In genomic region chr19:14550201-14550754, GRCh38 we compare ENCODE assay signal across 9 cellular contexts. TPM values are rescaled to one million over a fixed set of nuclear protein-coding genes. Genes with fewer than 3 reads are reported as not detected.
DNase-seq lines count a peak whose midpoint lies in the region; ATAC-seq, FAIRE-seq and TF ChIP-seq lines count a peak whose summit lies in the region.
"Had no signal": no experiment of that assay in that cellular context is flagged by ENCODE, and none has a peak within 500 bp of the region (broad histone marks: within the 10 kb centered on the region; RNA-seq: fewer than 3 reads in every experiment).

No MANE protein-coding gene starts in this region.

- no TSS peak for BruUV-seq in HepG2 (replicated peaks; lab: Mats Ljungman, UMichigan)

- H3K4ac ChIP-seq in mesenchymal stem cell (ENCODE audit: low read depth in 1 of 2, low read length in 2 of 2), result no peak overlapping the region

- H3K4me2 ChIP-seq in HepG2 (ENCODE audit: low read depth, low read length), result no peak overlapping the region
- no peak overlapping the region for H3K4me2 ChIP-seq in mesenchymal stem cell (ENCODE audit: low read length, poor library complexity, severe bottlenecking)

- no peak overlapping the region for H3K18ac ChIP-seq in mesenchymal stem cell (ENCODE audit: low read depth in 1 of 2, low read length in 2 of 2)

- DNase-seq in HepG2 (ENCODE audit: low spot score), result no peak
- DNase-seq in adrenal gland, result peak in 6 of 7 donors; percentile 54 to 73 (median 69)
- DNase-seq in mesenchymal stem cell, result no peak
- no peak for DNase-seq in GM12892 (ENCODE audit: insufficient read length)
- DNase-seq in stimulated activated CD4-positive, alpha-beta T cell treated with anti-CD3 and anti-CD28 coated beads, Interleukin-2, amount 100 ng/mL, for 48 hours, result no peak
- no peak for DNase-seq in RPMI8226

- TF ChIP-seq POLR2A in HepG2 (IDR thresholded peaks at IDR 0.05; ENCODE audit: insufficient read depth in 1 of 2, low read depth in 2 of 2, low read length in 2 of 2) (no peak), adrenal gland (IDR thresholded peaks at IDR 0.05) (no peak), GM12892 (IDR thresholded peaks at IDR 0.05; ENCODE audit: low read depth, low read length) (no peak)

- H3K9ac ChIP-seq in liver (ENCODE audit: low read depth in 1 of 2, low read length in 2 of 2), result peak overlapping the region in 1 of 2 donors; percentile 66
- H3K9ac ChIP-seq in HepG2 (ENCODE audit: insufficient read depth, low read depth, low read length), result no peak overlapping the region
- H3K9ac ChIP-seq in mesenchymal stem cell (ENCODE audit: low read length), result no peak overlapping the region

- no peaks in the 10 kb centered on the region for H3K27me3 ChIP-seq in liver (ENCODE audit: control insufficient read depth in 4 of 4, insufficient read depth in 4 of 4, low read length in 3 of 4)
- no peaks in the 10 kb centered on the region for H3K27me3 ChIP-seq in HepG2 (ENCODE audit: control insufficient read depth in 1 of 2, insufficient read depth in 2 of 2, low read length in 2 of 2)
- no peaks in the 10 kb centered on the region for H3K27me3 ChIP-seq in adrenal gland
- no peaks in the 10 kb centered on the region for H3K27me3 ChIP-seq in mesenchymal stem cell (ENCODE audit: control insufficient read depth in 1 of 2, insufficient read depth in 1 of 2, low read length in 2 of 2)

- no peak overlapping the region for H2BK5ac ChIP-seq in mesenchymal stem cell (ENCODE audit: low read depth, low read length, poor library complexity, severe bottlenecking)

- peak overlapping the region; percentile 42 for H2BK120ac ChIP-seq in mesenchymal stem cell (ENCODE audit: low read depth, low read length)

- peaks cover 48% of the 10 kb centered on the region for H3K79me1 ChIP-seq in mesenchymal stem cell (replicated peaks; ENCODE audit: low read length, poor library complexity, severe bottlenecking)

- H3K27ac ChIP-seq in liver (ENCODE audit: low read depth in 1 of 2, low read length in 2 of 2) (peak overlapping the region; percentile 53 to 68), HepG2 (ENCODE audit: extremely low read length, insufficient read depth, low read length) (no peak overlapping the region), adrenal gland (peak overlapping the region in 2 of 5 donors; percentile 17 to 23), mesenchymal stem cell (ENCODE audit: low read length, poor library complexity, severe bottlenecking) (peak overlapping the region; percentile 7)

- no peak overlapping the region for H2AK5ac ChIP-seq in mesenchymal stem cell (ENCODE audit: low read length, severe bottlenecking)

- POLR2A ChIA-PET in HepG2 (lab: Yijun Ruan, JAX), result interaction anchor here (1.1 to 1.4 kb wide), 2 partner anchors 30 to 36 kb away, joined by 4 to 7 read pairs; no protein-coding TSS in a partner anchor

- no peak for TF ChIP-seq RAD21 in liver (IDR thresholded peaks at IDR 0.05)
- no peak for TF ChIP-seq RAD21 in HepG2 (CRISPR knock-in tag; IDR thresholded peaks at IDR 0.05)

- ATAC-seq in HepG2, result no peak
- no peak for ATAC-seq in GM19328 (IDR thresholded peaks at IDR 0.05; ENCODE audit: unreplicated experiment)

- H3K23ac ChIP-seq in mesenchymal stem cell (ENCODE audit: low read length in 2 of 2), result no peak overlapping the region

- H3K36me3 ChIP-seq in liver (ENCODE audit: control insufficient read depth in 4 of 4, insufficient read depth in 3 of 4, low read depth in 1 of 4, low read length in 3 of 4), result no peaks in the 10 kb centered on the region
- peaks cover 2 to 13% of the 10 kb centered on the region in 2 experiments; a peak in 2 of 5 replicates for H3K36me3 ChIP-seq in HepG2 (replicated peaks in 1 of 2; ENCODE audit: control insufficient read depth in 1 of 2, insufficient read depth in 2 of 2, low read length in 2 of 2)
- peaks cover 0 to 9% of the 10 kb centered on the region in 2 donors for H3K36me3 ChIP-seq in adrenal gland (replicated peaks in 1 of 2)
- H3K36me3 ChIP-seq in mesenchymal stem cell (ENCODE audit: control insufficient read depth in 1 of 2, insufficient read depth in 2 of 2, low read depth in 1 of 2, low read length in 2 of 2), result peaks cover 6 to 35% of the 10 kb centered on the region in 2 experiments

- in situ Hi-C loops in HepG2 (cut with HindIII; ENCODE audit: extremely low pct_ligation_motif_present, low pct_unique_long_range_greater_than_20kb), result no loop called here

- H2AFZ ChIP-seq in HepG2 (ENCODE audit: low read length) (no peak overlapping the region), mesenchymal stem cell (ENCODE audit: low read depth, low read length) (no peak overlapping the region)

- FAIRE-seq in HepG2 (lab: Jason Lieb, UNC) (no peak), GM12892 (lab: Jason Lieb, UNC) (no peak)

- no peaks in the 10 kb centered on the region; the same call in 1 of the 2 replicates for H4K20me1 ChIP-seq in HepG2 (ENCODE audit: insufficient read depth, low read length)

- H2BK15ac ChIP-seq in mesenchymal stem cell (ENCODE audit: low read depth, poor library complexity, severe bottlenecking), result peak overlapping the region; percentile 12

- H3K14ac ChIP-seq in mesenchymal stem cell (ENCODE audit: low read length in 2 of 2), result no peak overlapping the region

- no peaks in the 10 kb centered on the region for H3K9me3 ChIP-seq in liver (ENCODE audit: control insufficient read depth in 4 of 4, low read length in 3 of 4)
- no peaks in the 10 kb centered on the region for H3K9me3 ChIP-seq in HepG2 (ENCODE audit: low read length)
- no peaks in the 10 kb centered on the region for H3K9me3 ChIP-seq in adrenal gland (replicated peaks in 1 of 3)
- H3K9me3 ChIP-seq in mesenchymal stem cell (ENCODE audit: control insufficient read depth, low read length), result no peaks in the 10 kb centered on the region

- H3K4me3 ChIP-seq in liver (ENCODE audit: low read depth in 1 of 3, low read length in 3 of 3) (no peak overlapping the region), HepG2 (replicated peaks in 1 of 3; ENCODE audit: insufficient read depth in 1 of 3, low read depth in 2 of 3, low read length in 3 of 3) (no peak overlapping the region), adrenal gland (no peak overlapping the region), mesenchymal stem cell (ENCODE audit: insufficient read depth in 1 of 2, low read depth in 1 of 2, low read length in 2 of 2) (no peak overlapping the region)

- H3K79me2 ChIP-seq in HepG2 (ENCODE audit: insufficient read depth, low read length), result peaks cover 31% of the 10 kb centered on the region

- 30% methylated on average over 15 of the region's 15 CpGs for WGBS in liver
- 85% methylated on average over 10 of the region's 15 CpGs for WGBS in HepG2 (ENCODE audit: low lambda C conversion rate)
- 53 to 62% (median 53%) methylated on average over 9 to 15 of the region's 15 CpGs for WGBS in adrenal gland, 4 donors
- WGBS in mesenchymal stem cell, result 86% methylated on average over 15 of the region's 15 CpGs

- peaks cover 19 to 48% (median 42%) of the 10 kb centered on the region in 4 donors for H3K4me1 ChIP-seq in liver (ENCODE audit: control insufficient read depth in 4 of 4, insufficient read depth in 4 of 4, low read length in 3 of 4)
- peaks cover 51% of the 10 kb centered on the region for H3K4me1 ChIP-seq in HepG2 (ENCODE audit: insufficient read depth, low read length)
- peaks cover 31 to 45% of the 10 kb centered on the region in 2 donors for H3K4me1 ChIP-seq in adrenal gland (replicated peaks in 1 of 2)
- H3K4me1 ChIP-seq in mesenchymal stem cell (ENCODE audit: control insufficient read depth, insufficient read depth, low read depth, low read length), result peaks cover 32% of the 10 kb centered on the region

- CTCF ChIA-PET in HepG2 (lab: Yijun Ruan, JAX; ENCODE audit: low intra/inter-chr PET ratio, low total read pairs), result no interaction called here

- TF ChIP-seq EP300 in HepG2 (IDR thresholded peaks at IDR 0.05; ENCODE audit: low read depth in 2 of 2, low read length in 2 of 2) (no peak), HepG2 (CRISPR knock-in tag; IDR thresholded peaks at IDR 0.05; ENCODE audit: borderline replicate concordance) (no peak)

- TF ChIP-seq CTCF in liver (IDR thresholded peaks at IDR 0.05; ENCODE audit: low read depth, low read length, missing input control), result no peak
- TF ChIP-seq CTCF in HepG2 (CRISPR knock-in tag; IDR thresholded peaks at IDR 0.05), result no peak
- TF ChIP-seq CTCF in adrenal gland (IDR thresholded peaks at IDR 0.05), result no peak

- H2BK12ac ChIP-seq in mesenchymal stem cell (ENCODE audit: low read length in 2 of 2), result no peak overlapping the region

- peak overlapping the region; percentile 28 for H4K91ac ChIP-seq in mesenchymal stem cell (ENCODE audit: low read length)

- intact Hi-C loops in HepG2 (cut with micrococcal nuclease; ENCODE audit: unreplicated experiment) (loop anchor here (2.0 kb wide), 2 partner anchors 13 to 37 kb away; no protein-coding TSS in a partner anchor), adrenal gland (cut with DNase I) (no loop called here)

- peak overlapping the region; percentile 12 for H4K8ac ChIP-seq in mesenchymal stem cell (ENCODE audit: low read length)

RNA-seq across cellular contexts. Expression of gene TECR, which starts 20.9 kb away (rescaled TPM):
- total RNA-seq in liver (10 to 100 TPM; 26.4 to 35.3 TPM), HepG2 (2016; rRNA removed; fragmentation: Illumina TruSeq; extraction: Trizol) (25.9 and 54.9 TPM in 2 replicates), adrenal gland (100 to 1,000 TPM; 142 to 282 (median 212) TPM)
- polyA plus RNA-seq in liver (100 to 1,000 TPM in 1 of 2 donors, 10 to 100 TPM in 1; 86.3 to 157 TPM), HepG2 (2011; rRNA removed) (121 and 137 TPM in 2 replicates), adrenal gland (100 to 1,000 TPM; 212 to 610 (median 550) TPM)
- 25.1 and 26.1 TPM in 2 replicates for total RNA-seq in HepG2 (2016; cell fraction: cytosol; rRNA removed; fragmentation: Illumina TruSeq; extraction: Trizol; ENCODE audit: low read depth)
- total RNA-seq in HepG2 (2016; cell fraction: insoluble cytoplasmic fraction; rRNA removed; fragmentation: Illumina TruSeq; extraction: Trizol), result 24.8 and 55.4 TPM in 2 replicates
- 23.9 and 26.8 TPM in 2 replicates for total RNA-seq in HepG2 (2016; cell fraction: membrane; rRNA removed; fragmentation: Illumina TruSeq; extraction: Trizol)
- 68.9 and 76.1 TPM in 2 replicates for total RNA-seq in HepG2 (2016; cell fraction: nucleus; rRNA removed; fragmentation: Illumina TruSeq; extraction: Trizol)
- polyA plus RNA-seq in HepG2 (2011; cell fraction: cytosol; rRNA removed), result 131 and 134 TPM in 2 replicates
- 178 and 205 TPM in 2 replicates for polyA plus RNA-seq in HepG2 (2011; cell fraction: nucleus; rRNA removed)
- polyA plus RNA-seq in HepG2 (2012), result 94.0 and 122 TPM in 2 replicates
- polyA plus RNA-seq in HepG2 (2016; cell fraction: cytosol; fragmentation: Illumina TruSeq; extraction: Trizol; ENCODE audit: low read depth), result 70.2 and 77.8 TPM in 2 replicates
- 52.7 and 78.7 TPM in 2 replicates for polyA plus RNA-seq in HepG2 (2016; cell fraction: insoluble cytoplasmic fraction; fragmentation: Illumina TruSeq; extraction: Trizol; ENCODE audit: low read depth)
- 63.3 and 69.9 TPM in 2 replicates for polyA plus RNA-seq in HepG2 (2016; cell fraction: membrane; fragmentation: Illumina TruSeq; extraction: Trizol; ENCODE audit: low read depth)
- 231 and 244 TPM in 2 replicates for polyA plus RNA-seq in HepG2 (2016; cell fraction: nucleus; fragmentation: Illumina TruSeq; extraction: Trizol; ENCODE audit: insufficient read depth, low read depth)
- 243 and 582 TPM in 2 replicates for polyA minus RNA-seq in HepG2 (2011; rRNA and poly(A)+ RNA removed; ENCODE audit: low replicate concordance)
- 99.1 and 118 TPM in 2 replicates for polyA minus RNA-seq in HepG2 (2011; cell fraction: cytosol; rRNA and poly(A)+ RNA removed)
- 62.2 and 64.2 TPM in 2 replicates for polyA minus RNA-seq in HepG2 (2011; cell fraction: nucleus; rRNA and poly(A)+ RNA removed)
- 136 TPM for polyA plus RNA-seq in mesenchymal stem cell (2013, experiment 1 of 2)
- 131 TPM for polyA plus RNA-seq in mesenchymal stem cell (2013, experiment 2 of 2)
- 29.1 TPM for polyA plus RNA-seq in GM12892 (2012; ENCODE audit: missing spikeins)

RNA-seq across cellular contexts. Expression of gene NDUFB7, which starts 21.6 kb away (rescaled TPM):
- total RNA-seq in liver (100 to 1,000 TPM; 110 to 222 TPM), HepG2 (2016; rRNA removed; fragmentation: Illumina TruSeq; extraction: Trizol) (198 and 244 TPM in 2 replicates), adrenal gland (100 to 1,000 TPM; 170 to 658 (median 300) TPM)
- polyA plus RNA-seq in liver (100 to 1,000 TPM; 282 to 293 TPM), HepG2 (2011; rRNA removed) (156 and 192 TPM in 2 replicates), adrenal gland (100 to 1,000 TPM in 2 of 3 donors, 10 to 100 TPM in 1; 19.1 to 848 (median 637) TPM)
- total RNA-seq in HepG2 (2016; cell fraction: cytosol; rRNA removed; fragmentation: Illumina TruSeq; extraction: Trizol; ENCODE audit: low read depth), result 82.1 and 95.0 TPM in 2 replicates
- 211 and 273 TPM in 2 replicates for total RNA-seq in HepG2 (2016; cell fraction: insoluble cytoplasmic fraction; rRNA removed; fragmentation: Illumina TruSeq; extraction: Trizol)
- 110 and 154 TPM in 2 replicates for total RNA-seq in HepG2 (2016; cell fraction: membrane; rRNA removed; fragmentation: Illumina TruSeq; extraction: Trizol)
- total RNA-seq in HepG2 (2016; cell fraction: nucleus; rRNA removed; fragmentation: Illumina TruSeq; extraction: Trizol), result 70.6 and 78.7 TPM in 2 replicates
- 190 and 437 TPM in 2 replicates for polyA plus RNA-seq in HepG2 (2011; cell fraction: cytosol; rRNA removed)
- 175 and 191 TPM in 2 replicates for polyA plus RNA-seq in HepG2 (2011; cell fraction: nucleus; rRNA removed)
- 61.7 and 64.5 TPM in 2 replicates for polyA plus RNA-seq in HepG2 (2012)
- 81.2 and 92.7 TPM in 2 replicates for polyA plus RNA-seq in HepG2 (2016; cell fraction: cytosol; fragmentation: Illumina TruSeq; extraction: Trizol; ENCODE audit: low read depth)
- 241 and 259 TPM in 2 replicates for polyA plus RNA-seq in HepG2 (2016; cell fraction: insoluble cytoplasmic fraction; fragmentation: Illumina TruSeq; extraction: Trizol; ENCODE audit: low read depth)
- polyA plus RNA-seq in HepG2 (2016; cell fraction: membrane; fragmentation: Illumina TruSeq; extraction: Trizol; ENCODE audit: low read depth), result 104 and 120 TPM in 2 replicates
- polyA plus RNA-seq in HepG2 (2016; cell fraction: nucleus; fragmentation: Illumina TruSeq; extraction: Trizol; ENCODE audit: insufficient read depth, low read depth), result 132 and 145 TPM in 2 replicates
- polyA minus RNA-seq in HepG2 (2011; rRNA and poly(A)+ RNA removed; ENCODE audit: low replicate concordance), result 70.0 and 85.2 TPM in 2 replicates
- 35.3 and 38.9 TPM in 2 replicates for polyA minus RNA-seq in HepG2 (2011; cell fraction: cytosol; rRNA and poly(A)+ RNA removed)
- 12.1 and 13.1 TPM in 2 replicates for polyA minus RNA-seq in HepG2 (2011; cell fraction: nucleus; rRNA and poly(A)+ RNA removed)
- polyA plus RNA-seq in mesenchymal stem cell (2013, experiment 1 of 2), result 220 TPM
- 213 TPM for polyA plus RNA-seq in mesenchymal stem cell (2013, experiment 2 of 2)
- 95.4 TPM for polyA plus RNA-seq in GM12892 (2012; ENCODE audit: missing spikeins)

RNA-seq across cellular contexts. Expression of gene DNAJB1, which starts 32.1 kb away (rescaled TPM):
- total RNA-seq in liver, result 10 to 100 TPM; 32.5 to 43.0 TPM
- 10 to 100 TPM; 29.4 to 36.5 TPM for polyA plus RNA-seq in liver
- total RNA-seq in HepG2 (2016; rRNA removed; fragmentation: Illumina TruSeq; extraction: Trizol), result 87.5 and 101 TPM in 2 replicates
- total RNA-seq in HepG2 (2016; cell fraction: cytosol; rRNA removed; fragmentation: Illumina TruSeq; extraction: Trizol; ENCODE audit: low read depth), result 43.8 and 48.3 TPM in 2 replicates
- 87.7 and 97.3 TPM in 2 replicates for total RNA-seq in HepG2 (2016; cell fraction: insoluble cytoplasmic fraction; rRNA removed; fragmentation: Illumina TruSeq; extraction: Trizol)
- total RNA-seq in HepG2 (2016; cell fraction: membrane; rRNA removed; fragmentation: Illumina TruSeq; extraction: Trizol), result 100 and 105 TPM in 2 replicates
- 40.6 and 45.4 TPM in 2 replicates for total RNA-seq in HepG2 (2016; cell fraction: nucleus; rRNA removed; fragmentation: Illumina TruSeq; extraction: Trizol)
- 97.3 and 108 TPM in 2 replicates for polyA plus RNA-seq in HepG2 (2011; rRNA removed)
- polyA plus RNA-seq in HepG2 (2011; cell fraction: cytosol; rRNA removed), result 90.1 and 116 TPM in 2 replicates
- polyA plus RNA-seq in HepG2 (2011; cell fraction: nucleus; rRNA removed), result 41.8 and 55.7 TPM in 2 replicates
- polyA plus RNA-seq in HepG2 (2012), result 45.3 and 99.6 TPM in 2 replicates
- polyA plus RNA-seq in HepG2 (2016; cell fraction: cytosol; fragmentation: Illumina TruSeq; extraction: Trizol; ENCODE audit: low read depth), result 43.8 and 48.0 TPM in 2 replicates
- 139 and 144 TPM in 2 replicates for polyA plus RNA-seq in HepG2 (2016; cell fraction: insoluble cytoplasmic fraction; fragmentation: Illumina TruSeq; extraction: Trizol; ENCODE audit: low read depth)
- polyA plus RNA-seq in HepG2 (2016; cell fraction: membrane; fragmentation: Illumina TruSeq; extraction: Trizol; ENCODE audit: low read depth), result 72.7 and 75.0 TPM in 2 replicates
- polyA plus RNA-seq in HepG2 (2016; cell fraction: nucleus; fragmentation: Illumina TruSeq; extraction: Trizol; ENCODE audit: insufficient read depth, low read depth), result 76.4 and 83.8 TPM in 2 replicates
- 94.0 and 151 TPM in 2 replicates for polyA minus RNA-seq in HepG2 (2011; rRNA and poly(A)+ RNA removed; ENCODE audit: low replicate concordance)
- polyA minus RNA-seq in HepG2 (2011; cell fraction: cytosol; rRNA and poly(A)+ RNA removed), result 34.2 and 35.4 TPM in 2 replicates
- polyA minus RNA-seq in HepG2 (2011; cell fraction: nucleus; rRNA and poly(A)+ RNA removed), result 42.7 and 47.7 TPM in 2 replicates
- 100 to 1,000 TPM in 6 of 8 donors, 10 to 100 TPM in 2; 86.9 to 208 (median 123) TPM for total RNA-seq in adrenal gland
- polyA plus RNA-seq in adrenal gland, result 100 to 1,000 TPM in 1 of 3 donors, 10 to 100 TPM in 2; 42.5 to 192 (median 45.5) TPM
- 59.4 TPM for polyA plus RNA-seq in mesenchymal stem cell (2013, experiment 1 of 2)
- polyA plus RNA-seq in mesenchymal stem cell (2013, experiment 2 of 2), result 60.1 TPM
- polyA plus RNA-seq in GM12892 (2012; ENCODE audit: missing spikeins), result 23.8 TPM

RNA-seq across cellular contexts. Expression of gene CLEC17A, which starts 32.6 kb away (rescaled TPM):
- under 1 TPM in 1 of 2 donors, not detected in 1; 0.28 TPM for total RNA-seq in liver
- under 1 TPM in 1 of 2 donors, not detected in 1; 0.22 TPM for polyA plus RNA-seq in liver
- not detected in 2 replicates for total RNA-seq in HepG2 (2016; rRNA removed; fragmentation: Illumina TruSeq; extraction: Trizol)
- total RNA-seq in HepG2 (2016; cell fraction: cytosol; rRNA removed; fragmentation: Illumina TruSeq; extraction: Trizol; ENCODE audit: low read depth), result not detected in 2 replicates
- total RNA-seq in HepG2 (2016; cell fraction: insoluble cytoplasmic fraction; rRNA removed; fragmentation: Illumina TruSeq; extraction: Trizol), result not detected in 2 replicates
- not detected in 2 replicates for total RNA-seq in HepG2 (2016; cell fraction: membrane; rRNA removed; fragmentation: Illumina TruSeq; extraction: Trizol)
- not detected in 2 replicates for total RNA-seq in HepG2 (2016; cell fraction: nucleus; rRNA removed; fragmentation: Illumina TruSeq; extraction: Trizol)
- not detected in 2 replicates for polyA plus RNA-seq in HepG2 (2011; rRNA removed)
- polyA plus RNA-seq in HepG2 (2011; cell fraction: cytosol; rRNA removed), result not detected in 2 replicates
- polyA plus RNA-seq in HepG2 (2011; cell fraction: nucleus; rRNA removed), result not detected in 2 replicates
- polyA plus RNA-seq in HepG2 (2012), result not detected in 2 replicates
- polyA plus RNA-seq in HepG2 (2016; cell fraction: cytosol; fragmentation: Illumina TruSeq; extraction: Trizol; ENCODE audit: low read depth), result not detected in 2 replicates
- not detected in 2 replicates for polyA plus RNA-seq in HepG2 (2016; cell fraction: insoluble cytoplasmic fraction; fragmentation: Illumina TruSeq; extraction: Trizol; ENCODE audit: low read depth)
- polyA plus RNA-seq in HepG2 (2016; cell fraction: membrane; fragmentation: Illumina TruSeq; extraction: Trizol; ENCODE audit: low read depth), result not detected in 2 replicates
- polyA plus RNA-seq in HepG2 (2016; cell fraction: nucleus; fragmentation: Illumina TruSeq; extraction: Trizol; ENCODE audit: insufficient read depth, low read depth), result not detected in 2 replicates
- polyA minus RNA-seq in HepG2 (2011; rRNA and poly(A)+ RNA removed; ENCODE audit: low replicate concordance), result 0.33 TPM in 1 of 2 replicates, not detected in the other
- polyA minus RNA-seq in HepG2 (2011; cell fraction: cytosol; rRNA and poly(A)+ RNA removed), result not detected in 2 replicates
- not detected in 2 replicates for polyA minus RNA-seq in HepG2 (2011; cell fraction: nucleus; rRNA and poly(A)+ RNA removed)
- total RNA-seq in adrenal gland, result not detected
- under 1 TPM in 2 of 3 donors, not detected in 1; 0.03 to 0.16 TPM for polyA plus RNA-seq in adrenal gland
- polyA plus RNA-seq in mesenchymal stem cell (2013, experiment 1 of 2), result not detected
- polyA plus RNA-seq in mesenchymal stem cell (2013, experiment 2 of 2), result not detected
- polyA plus RNA-seq in GM12892 (2012; ENCODE audit: missing spikeins), result 67.4 TPM
- total RNA-seq: mesenteric fat pad had no signal

RNA-seq across cellular contexts. Expression of gene GIPC1, which starts 54.4 kb away (rescaled TPM):
- total RNA-seq in liver, result 10 to 100 TPM; 18.4 to 31.7 TPM
- polyA plus RNA-seq in liver, result 10 to 100 TPM; 19.4 to 34.5 TPM
- total RNA-seq in HepG2 (2016; rRNA removed; fragmentation: Illumina TruSeq; extraction: Trizol), result 44.3 and 48.1 TPM in 2 replicates
- total RNA-seq in HepG2 (2016; cell fraction: cytosol; rRNA removed; fragmentation: Illumina TruSeq; extraction: Trizol; ENCODE audit: low read depth), result 24.7 and 30.5 TPM in 2 replicates
- total RNA-seq in HepG2 (2016; cell fraction: insoluble cytoplasmic fraction; rRNA removed; fragmentation: Illumina TruSeq; extraction: Trizol), result 46.7 and 53.0 TPM in 2 replicates
- total RNA-seq in HepG2 (2016; cell fraction: membrane; rRNA removed; fragmentation: Illumina TruSeq; extraction: Trizol), result 34.5 and 47.8 TPM in 2 replicates
- total RNA-seq in HepG2 (2016; cell fraction: nucleus; rRNA removed; fragmentation: Illumina TruSeq; extraction: Trizol), result 19.0 and 25.5 TPM in 2 replicates
- 27.1 and 32.8 TPM in 2 replicates for polyA plus RNA-seq in HepG2 (2011; rRNA removed)
- 26.8 and 37.9 TPM in 2 replicates for polyA plus RNA-seq in HepG2 (2011; cell fraction: cytosol; rRNA removed)
- 27.4 and 33.0 TPM in 2 replicates for polyA plus RNA-seq in HepG2 (2011; cell fraction: nucleus; rRNA removed)
- polyA plus RNA-seq in HepG2 (2012), result 13.4 and 20.7 TPM in 2 replicates
- polyA plus RNA-seq in HepG2 (2016; cell fraction: cytosol; fragmentation: Illumina TruSeq; extraction: Trizol; ENCODE audit: low read depth), result 24.6 and 33.2 TPM in 2 replicates
- polyA plus RNA-seq in HepG2 (2016; cell fraction: insoluble cytoplasmic fraction; fragmentation: Illumina TruSeq; extraction: Trizol; ENCODE audit: low read depth), result 49.5 and 56.2 TPM in 2 replicates
- polyA plus RNA-seq in HepG2 (2016; cell fraction: membrane; fragmentation: Illumina TruSeq; extraction: Trizol; ENCODE audit: low read depth), result 38.6 and 41.5 TPM in 2 replicates
- polyA plus RNA-seq in HepG2 (2016; cell fraction: nucleus; fragmentation: Illumina TruSeq; extraction: Trizol; ENCODE audit: insufficient read depth, low read depth), result 48.3 and 51.4 TPM in 2 replicates
- polyA minus RNA-seq in HepG2 (2011; rRNA and poly(A)+ RNA removed; ENCODE audit: low replicate concordance), result 30.0 and 63.8 TPM in 2 replicates
- polyA minus RNA-seq in HepG2 (2011; cell fraction: cytosol; rRNA and poly(A)+ RNA removed), result 17.9 and 20.6 TPM in 2 replicates
- polyA minus RNA-seq in HepG2 (2011; cell fraction: nucleus; rRNA and poly(A)+ RNA removed), result 9.7 and 11.3 TPM in 2 replicates
- total RNA-seq in adrenal gland, result 10 to 100 TPM; 52.2 to 69.9 (median 61.2) TPM
- polyA plus RNA-seq in adrenal gland, result 10 to 100 TPM; 26.6 to 85.7 (median 74.3) TPM
- polyA plus RNA-seq in mesenchymal stem cell (2013, experiment 1 of 2), result 120 TPM
- polyA plus RNA-seq in mesenchymal stem cell (2013, experiment 2 of 2), result 116 TPM
- 7.0 TPM for polyA plus RNA-seq in GM12892 (2012; ENCODE audit: missing spikeins)

Comparison
In these comparisons a context has a peak if more than half of its experiments do, and no peak if none do; other contexts are left out.
1. DNase-seq: peak in adrenal gland (6 of 7); none in HepG2 (single experiment), mesenchymal stem cell (single experiment), GM12892 (single experiment), stimulated activated CD4-positive, alpha-beta T cell treated with anti-CD3 and anti-CD28 coated beads, Interleukin-2, amount 100 ng/mL, for 48 hours (0 of 2) and RPMI8226 (single experiment).